In the genomic region with DNA sequence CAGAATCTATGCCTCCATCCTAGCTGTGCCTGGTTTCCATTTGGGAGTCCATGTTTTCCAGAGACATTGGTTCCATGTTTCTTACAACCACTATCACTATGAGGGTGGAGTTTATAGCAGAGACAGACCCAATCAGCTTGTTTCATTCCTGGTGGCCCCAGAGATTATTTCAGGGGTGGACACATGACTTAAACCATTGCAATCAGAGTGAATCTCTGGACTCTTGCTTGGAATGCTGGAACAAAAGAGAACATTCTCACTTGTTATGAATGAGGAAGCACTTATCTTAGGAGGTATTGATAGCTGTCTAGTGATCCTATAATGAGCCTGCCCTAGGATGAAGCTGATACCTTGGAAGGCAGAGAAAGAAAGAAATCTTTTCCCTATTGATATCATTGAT, we compare ENCODE assay signal across 8 cellular contexts.
"Had no signal": no experiment of that assay in that cellular context is flagged by ENCODE, and none has a peak within 500 bp of the region (broad histone marks: within the 10 kb centered on the region; RNA-seq: fewer than 3 reads in every experiment).

No MANE protein-coding gene starts in this region.

- ATAC-seq: GM23338, HCT116 had no signal

- DNase-seq: GM23248, GOT3, H7, H9, HCEC 1CT, HFFc6 had no signal
